8 cellular contexts compared by ENCODE assay signal in the genomic region with DNA sequence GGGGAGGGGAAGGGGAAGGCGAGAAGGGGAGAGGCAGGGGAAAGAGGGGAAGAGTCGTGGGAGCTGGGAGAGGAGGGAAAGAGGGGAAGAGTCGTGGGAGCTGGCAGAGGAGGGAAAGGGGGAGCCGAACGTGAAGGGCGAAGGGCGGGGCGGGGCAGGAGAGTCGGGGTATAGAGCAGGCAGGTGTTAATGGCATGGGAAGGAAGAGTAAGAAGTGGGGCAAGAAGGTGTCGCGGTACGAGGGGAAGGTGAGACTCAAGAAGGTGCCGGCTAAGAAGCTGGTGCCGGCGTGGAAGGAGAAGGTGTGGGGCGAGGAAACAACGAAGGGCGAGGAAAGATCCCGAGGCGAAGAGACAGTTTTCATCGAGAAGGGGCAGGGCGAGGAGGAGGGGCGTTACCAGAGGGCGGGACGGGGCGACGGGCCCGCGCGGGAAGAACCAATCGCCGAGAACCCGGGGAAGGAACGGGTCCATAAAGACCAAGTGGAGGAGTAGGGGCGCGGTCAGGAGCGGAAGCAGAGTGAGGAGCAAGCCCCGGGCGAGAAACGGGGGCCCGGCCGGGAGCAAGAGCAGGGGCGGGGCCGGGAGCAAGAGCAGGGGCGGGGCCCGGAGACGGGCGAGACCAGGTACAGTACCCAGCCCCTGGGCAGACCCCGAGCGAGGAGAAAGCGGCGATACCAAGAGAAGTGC. TPM values are rescaled to one million over a fixed set of nuclear protein-coding genes. Genes with fewer than 3 reads are reported as not detected.
DNase-seq lines count a peak whose midpoint lies in the region; ATAC-seq and TF ChIP-seq lines count a peak whose summit lies in the region.

No MANE protein-coding gene starts in this region.

- TF ChIP-seq CTCF in GM13977 (IDR thresholded peaks at IDR 0.05; ENCODE audit: extremely low read depth, insufficient read depth, missing control alignments) = no peak
- no peak for TF ChIP-seq CTCF in progenitor cell of endocrine pancreas (IDR thresholded peaks at IDR 0.05; ENCODE audit: unreplicated experiment)
- no peak for TF ChIP-seq CTCF in upper lobe of right lung (IDR thresholded peaks at IDR 0.05)

- peak overlapping the region; percentile 96 for H3K27ac Mint-ChIP-seq in progenitor cell of endocrine pancreas

- H3K4me1 Mint-ChIP-seq in progenitor cell of endocrine pancreas (ENCODE audit: low read depth) = peaks cover 8% of the 10 kb centered on the region

- peak overlapping the region; percentile 85 for H3K27ac ChIP-seq in upper lobe of right lung

- peaks cover 17% of the 10 kb centered on the region for H3K4me1 ChIP-seq in upper lobe of right lung

- no peaks in the 10 kb centered on the region for H3K36me3 ChIP-seq in upper lobe of right lung

- no peaks in the 10 kb centered on the region for H3K27me3 Mint-ChIP-seq in progenitor cell of endocrine pancreas

- H3K9me3 Mint-ChIP-seq in progenitor cell of endocrine pancreas (ENCODE audit: low read depth) = peaks cover 3% of the 10 kb centered on the region

- peak overlapping the region; percentile 93 for H3K4me3 Mint-ChIP-seq in progenitor cell of endocrine pancreas (ENCODE audit: low read depth)

- H3K9me3 ChIP-seq in upper lobe of right lung = no peaks in the 10 kb centered on the region

- H3K27me3 ChIP-seq in upper lobe of right lung = no peaks in the 10 kb centered on the region

- DNase-seq in GM13977 (ENCODE audit: low spot score) (peak; percentile 93), NCI-H146 treated with DMSO at 0.1 percent for 48 hours (lab: John Stamatoyannopoulos, UW; ENCODE audit: unreplicated experiment) (peak; percentile 97), T-helper 1 cell (peak; percentile 89 to 98 (median 92)), amniotic epithelial cell (ENCODE audit: low read depth) (peak; percentile 96), left cardiac atrium (peak; percentile 97), progenitor cell of endocrine pancreas (ENCODE audit: low spot score, unreplicated experiment) (peak; percentile 82), upper lobe of right lung (peak; percentile 98)

- intact Hi-C loops in left cardiac atrium (cut with DNase I) = loop anchor here (1.0 to 10.0 kb wide), 5 partner anchors 38 to 441 kb away; partner anchors contain the start of gene PSMD8 (in 1 of the 2)
- intact Hi-C loops in upper lobe of right lung (cut with DNase I) = no loop called here

- peaks cover 9% of the 10 kb centered on the region for H3K36me3 Mint-ChIP-seq in progenitor cell of endocrine pancreas (ENCODE audit: insufficient read depth)

- peak overlapping the region; percentile 79 for H3K4me3 ChIP-seq in upper lobe of right lung

- ATAC-seq in HG02870 (IDR thresholded peaks at IDR 0.05; ENCODE audit: unreplicated experiment) (peak; percentile 66), left cardiac atrium (peak; percentile 92 to 94), upper lobe of right lung (peak; percentile 88)

- in situ Hi-C loops in GM13977 (cut with MboI; ENCODE audit: low pct_unique_long_range_greater_than_20kb, low sequenced_read_pairs, unreplicated experiment) = loop anchor here (25.0 kb wide), 1 partner anchor 424 kb away; the partner anchor contains the start of genes SIPA1L3 and WDR87

RNA-seq across cellular contexts. Expression of gene CATSPERG, which starts 0.5 kb away (rescaled TPM):
- total RNA-seq in left cardiac atrium (1 to 10 TPM in 1 of 2 donors, under 1 TPM in 1; 0.91 to 1.9 TPM), progenitor cell of endocrine pancreas (21.0 TPM in 2 replicates), upper lobe of right lung (10.6 TPM)

RNA-seq across cellular contexts. Expression of gene KCNK6, which starts 16.4 kb away (rescaled TPM):
- 1 to 10 TPM; 2.7 to 5.5 TPM for total RNA-seq in left cardiac atrium
- total RNA-seq in progenitor cell of endocrine pancreas = 0.43 and 0.53 TPM in 2 replicates
- total RNA-seq in upper lobe of right lung = 13.1 TPM

RNA-seq across cellular contexts. Expression of gene YIF1B, which starts 20.3 kb away (rescaled TPM):
- total RNA-seq in left cardiac atrium (10 to 100 TPM; 24.2 to 31.5 TPM), progenitor cell of endocrine pancreas (29.6 and 31.3 TPM in 2 replicates), upper lobe of right lung (37.3 TPM)

RNA-seq across cellular contexts. Expression of gene C19orf33, which starts 32.0 kb away (rescaled TPM):
- 1 to 10 TPM; 2.1 to 5.9 TPM for total RNA-seq in left cardiac atrium
- total RNA-seq in progenitor cell of endocrine pancreas = 3.0 and 3.5 TPM in 2 replicates
- total RNA-seq in upper lobe of right lung = 63.0 TPM

RNA-seq across cellular contexts. Expression of gene PSMD8, which starts 38.3 kb away (rescaled TPM):
- total RNA-seq in left cardiac atrium (100 to 1,000 TPM; 216 to 290 TPM), progenitor cell of endocrine pancreas (122 and 128 TPM in 2 replicates), upper lobe of right lung (123 TPM)

Comparison
In these comparisons a context has a peak if more than half of its experiments do, and no peak if none do; other contexts are left out.
1. Peak in every context shown above with its lines: DNase-seq, ATAC-seq, H3K4me3 ChIP-seq and H3K27ac ChIP-seq.